Comparison of ENCODE assay signal across 11 cellular contexts in genomic region chr11:62378459-62379063, GRCh38. TPM values are rescaled to one million over a fixed set of nuclear protein-coding genes. Genes with fewer than 3 reads are reported as not detected.
A peak's percentile ranks its signal among the peaks of the same experiment; 100 is the strongest.
DNase-seq lines count a peak whose midpoint lies in the region; ATAC-seq and TF ChIP-seq lines count a peak whose summit lies in the region.
"Not testable (repeated sequence)": the region's sequence is repeated elsewhere in the genome, so short reads cannot be mapped to it uniquely, and the experiment has no call there.
"Had no signal": no experiment of that assay in that cellular context is flagged by ENCODE, and none has a peak within 500 bp of the region (broad histone marks: within the 10 kb centered on the region; RNA-seq: fewer than 3 reads in every experiment).

No MANE protein-coding gene starts in this region.

- not testable (repeated sequence) for H4K20me1 ChIP-seq in OCI-LY7 (ENCODE audit: insufficient read depth, low read length)

- not testable (repeated sequence) for H3K4me2 ChIP-seq in OCI-LY7 (ENCODE audit: low read length)

- H3K36me3 ChIP-seq in OCI-LY7 (ENCODE audit: insufficient read depth, low read length), result not testable (repeated sequence)

- CTCF ChIA-PET in OCI-LY7 (lab: Charles Lee; ENCODE audit: unreplicated experiment), result not testable (repeated sequence)
- CTCF ChIA-PET in activated CD8-positive, alpha-beta T cell treated with anti-CD3 and anti-CD28 coated beads for 36 hours (lab: Charles Lee), result interaction anchor here (0.8 to 2.0 kb wide), 9 partner anchors 17 to 166 kb away, joined by 3 to 45 read pairs (median 4); partner anchors contain the start of gene ASRGL1

- peak; percentile 40 for TF ChIP-seq CTCF in GM13977 (IDR thresholded peaks at IDR 0.05; ENCODE audit: extremely low read depth, insufficient read depth, missing control alignments)
- TF ChIP-seq CTCF in OCI-LY7 (conservative IDR thresholded peaks at IDR 0.05; ENCODE audit: low read length), result peak; percentile 68
- TF ChIP-seq CTCF in activated CD8-positive, alpha-beta T cell treated with anti-CD3 and anti-CD28 coated beads for 36 hours (IDR thresholded peaks at IDR 0.05), result peak; percentile 71
- peak; percentile 54 for TF ChIP-seq CTCF in endothelial cell (IDR thresholded peaks at IDR 0.05; ENCODE audit: unreplicated experiment)

- H3K79me2 ChIP-seq in OCI-LY7 (ENCODE audit: insufficient read depth, low read depth, low read length), result not testable (repeated sequence)

- not testable (repeated sequence) for H3K9me3 ChIP-seq in OCI-LY7 (ENCODE audit: low read length)

- POLR2A ChIA-PET in OCI-LY7 (lab: Charles Lee); activated CD8-positive, alpha-beta T cell treated with anti-CD3 and anti-CD28 coated beads for 36 hours (lab: Charles Lee): not testable (repeated sequence)

- not testable (repeated sequence) for BruUV-seq in OCI-LY7 (replicated peaks; lab: Mats Ljungman, UMichigan)

- intact Hi-C loops in OCI-LY7 (cut with micrococcal nuclease; ENCODE audit: unreplicated experiment), result loop anchor here (2.0 kb wide), 2 partner anchors 38 to 208 kb away; no protein-coding TSS in a partner anchor
- intact Hi-C loops in activated CD8-positive, alpha-beta T cell treated with anti-CD3 and anti-CD28 coated beads for 36 hours (cut with micrococcal nuclease), result loop anchor here (2.0 kb wide), 1 partner anchor 38 kb away; no protein-coding TSS in a partner anchor

- not testable (repeated sequence) for H3K4me1 Mint-ChIP-seq in activated CD8-positive, alpha-beta T cell treated with anti-CD3 and anti-CD28 coated beads for 36 hours (ENCODE audit: low read depth)
- H3K4me1 Mint-ChIP-seq in endothelial cell (ENCODE audit: unreplicated experiment), result peaks cover 10% of the 10 kb centered on the region

- not testable (repeated sequence) for H3K27ac Mint-ChIP-seq in activated CD8-positive, alpha-beta T cell treated with anti-CD3 and anti-CD28 coated beads for 36 hours; endothelial cell (ENCODE audit: unreplicated experiment)

- not testable (repeated sequence) for H3K9me3 Mint-ChIP-seq in activated CD8-positive, alpha-beta T cell treated with anti-CD3 and anti-CD28 coated beads for 36 hours; endothelial cell (ENCODE audit: unreplicated experiment)

- DNase-seq in Ammon's horn (ENCODE audit: low spot score), result peak; percentile 46
- DNase-seq in GM13977 (ENCODE audit: low spot score), result not testable (repeated sequence)
- peak; percentile 19 for DNase-seq in NCI-H1436 (lab: John Stamatoyannopoulos, UW)
- peak; percentile 60 for DNase-seq in OCI-LY7 (ENCODE audit: low spot score)
- DNase-seq in activated CD8-positive, alpha-beta T cell treated with anti-CD3 and anti-CD28 coated beads for 36 hours, result peak; percentile 22
- DNase-seq in endothelial cell (ENCODE audit: low spot score), result peak; percentile 30
- DNase-seq in kidney tubule cell (ENCODE audit: low spot score), result peak; percentile 60
- DNase-seq in renal cortical epithelial cell (ENCODE audit: low read depth), result peak; percentile 52

- H2AFZ ChIP-seq in OCI-LY7 (ENCODE audit: low read length), result not testable (repeated sequence)

- H3K4me3 ChIP-seq in OCI-LY7 (ENCODE audit: low read depth, low read length, poor library complexity, severe bottlenecking), result not testable (repeated sequence)

- not testable (repeated sequence) for H3K36me3 Mint-ChIP-seq in activated CD8-positive, alpha-beta T cell treated with anti-CD3 and anti-CD28 coated beads for 36 hours (ENCODE audit: low read depth); endothelial cell (ENCODE audit: low read depth, unreplicated experiment)

- H3K4me3 Mint-ChIP-seq in activated CD8-positive, alpha-beta T cell treated with anti-CD3 and anti-CD28 coated beads for 36 hours; endothelial cell (ENCODE audit: unreplicated experiment): not testable (repeated sequence)

- ATAC-seq in activated CD8-positive, alpha-beta T cell treated with anti-CD3 and anti-CD28 coated beads for 36 hours, result not testable (repeated sequence)

- in situ Hi-C loops in GM13977 (cut with MboI; ENCODE audit: low pct_unique_long_range_greater_than_20kb, low sequenced_read_pairs, unreplicated experiment), result not testable (repeated sequence)

- not testable (repeated sequence) for H3K4me1 ChIP-seq in OCI-LY7 (ENCODE audit: insufficient read depth, low read length, poor library complexity, severe bottlenecking)

- not testable (repeated sequence) for H3K27ac ChIP-seq in OCI-LY7 (ENCODE audit: low read depth, low read length, poor library complexity, severe bottlenecking)

- H3K27me3 Mint-ChIP-seq in activated CD8-positive, alpha-beta T cell treated with anti-CD3 and anti-CD28 coated beads for 36 hours; endothelial cell (ENCODE audit: unreplicated experiment): not testable (repeated sequence)

- not testable (repeated sequence) for H3K9me2 ChIP-seq in OCI-LY7 (ENCODE audit: insufficient read depth, low read length)

RNA-seq across cellular contexts. Expression of gene SCGB1A1, which starts 40.3 kb away (rescaled TPM):
- total RNA-seq in OCI-LY7 (2014; rRNA removed; shearing (Covaris generic)), result not detected in 2 replicates
- total RNA-seq in OCI-LY7 (2022) (not detected in 2 replicates), endothelial cell (ENCODE audit: unreplicated experiment) (0.72 TPM), renal cortical epithelial cell (not detected in 2 replicates)
- total RNA-seq in activated CD8-positive, alpha-beta T cell treated with anti-CD3 and anti-CD28 coated beads for 36 hours, result not detected
- total RNA-seq: activated T-helper 1 cell treated with anti-CD3 and anti-CD28 coated beads, Interleukin-12 subunit alpha, Interleukin-12 subunit beta, Interleukin-2, Interleukin-4 antibody, amounts not matched to agents 30 ng/mL and 10 ng/mL and 1 ng/mL, durations not matched to agents 14 hours and 24 hours and 36 hours; CD8-positive, alpha-beta memory T cell; T-helper 2 cell treated with Interferon-gamma antibody and Interleukin-4, amounts not matched to agents 100 ng/mL and 5 ng/mL, for 36 hours had no signal

RNA-seq across cellular contexts. Expression of gene ASRGL1, which starts 41.3 kb away (rescaled TPM):
- total RNA-seq in OCI-LY7 (2014; rRNA removed; shearing (Covaris generic)), result 9.2 and 15.9 TPM in 2 replicates
- total RNA-seq in OCI-LY7 (2022) (7.9 and 10.2 TPM in 2 replicates), endothelial cell (ENCODE audit: unreplicated experiment) (9.3 TPM), renal cortical epithelial cell (11.6 and 63.3 TPM in 2 replicates)
- total RNA-seq in activated CD8-positive, alpha-beta T cell treated with anti-CD3 and anti-CD28 coated beads for 36 hours, result 1 to 10 TPM; 6.4 to 6.7 TPM
